1 cellular context compared by ENCODE assay signal in genomic region chr22:35912668-35913067, GRCh38.
TF ChIP-seq lines count a peak whose summit lies in the region.

No MANE protein-coding gene starts in this region.

TF ChIP-seq in GM23338, 12 proteins besides CTCF, POLR2A, EP300 and RAD21 (continued from another document):
- no peak for TF ChIP-seq ZNF462 (CRISPR knock-in tag; IDR thresholded peaks at IDR 0.05)
- TF ChIP-seq CREB1 (CRISPR knock-in tag; IDR thresholded peaks at IDR 0.05; ENCODE audit: low read depth) = no peak
- TF ChIP-seq EZH2phosphoT487 (IDR thresholded peaks at IDR 0.05; ENCODE audit: unreplicated experiment) = no peak
- TF ChIP-seq ZNF331 (CRISPR knock-in tag; IDR thresholded peaks at IDR 0.05; ENCODE audit: low read depth) = no peak
- TF ChIP-seq JUNB (IDR thresholded peaks at IDR 0.05; ENCODE audit: unreplicated experiment) = no peak
- no peak for TF ChIP-seq ETS1 (IDR thresholded peaks at IDR 0.05)
- no peak for TF ChIP-seq REST (IDR thresholded peaks at IDR 0.05; ENCODE audit: unreplicated experiment)
- TF ChIP-seq ZNF114 (CRISPR knock-in tag; IDR thresholded peaks at IDR 0.05) = no peak
